ENCODE assay signal across 14 cellular contexts in the genomic region with DNA sequence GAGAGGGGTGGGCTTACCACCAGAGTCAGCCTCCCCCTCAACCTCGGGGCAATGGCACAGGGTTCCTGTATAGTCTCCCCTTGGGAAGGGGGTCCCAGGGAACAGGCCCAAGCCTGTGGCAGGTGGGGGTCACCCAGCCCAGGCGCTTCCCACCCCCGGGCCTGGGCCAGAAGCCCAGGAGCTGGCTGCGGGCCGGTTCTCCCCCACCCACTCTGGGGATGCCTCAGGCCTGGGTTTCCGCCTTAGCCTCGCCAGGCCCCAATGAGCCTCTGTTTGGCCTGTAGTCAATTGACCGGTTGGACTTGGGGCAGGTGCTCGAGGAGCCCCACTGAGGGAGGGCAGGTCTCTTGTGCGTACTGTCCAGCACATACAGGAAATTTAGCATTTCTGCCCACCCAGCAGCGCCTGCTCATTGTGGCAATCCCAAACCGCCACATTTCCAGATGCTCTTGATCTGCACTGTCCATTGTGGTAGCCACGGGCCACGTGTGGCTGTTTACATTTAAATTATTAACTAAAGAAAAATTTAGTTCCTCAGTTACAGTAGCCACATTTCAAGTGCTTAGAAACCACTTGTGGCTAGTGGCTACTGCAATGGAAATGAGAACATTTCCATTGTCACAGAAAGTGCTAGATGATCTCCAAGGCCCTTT. TPM values are rescaled to one million over a fixed set of nuclear protein-coding genes. Genes with fewer than 3 reads are reported as not detected.
A peak's percentile ranks its signal among the peaks of the same experiment; 100 is the strongest.
DNase-seq lines count a peak whose midpoint lies in the region; ATAC-seq, FAIRE-seq and TF ChIP-seq lines count a peak whose summit lies in the region.
"Had no signal": no experiment of that assay in that cellular context is flagged by ENCODE, and none has a peak within 500 bp of the region (broad histone marks: within the 10 kb centered on the region; RNA-seq: fewer than 3 reads in every experiment).

No MANE protein-coding gene starts in this region.

- H3K27me3 Mint-ChIP-seq in WTC11 (ENCODE audit: low read depth) = peaks cover 44% of the 10 kb centered on the region

- H3K4me1 ChIP-seq in right atrium auricular region = peaks cover 0 to 82% of the 10 kb centered on the region in 2 donors
- H3K4me1 ChIP-seq in gastrocnemius medialis = peaks cover 15 to 17% of the 10 kb centered on the region in 2 donors

- in situ Hi-C loops in gastrocnemius medialis (cut with MboI; ENCODE audit: low sequenced_read_pairs in 4 of 4) = loop anchor here (5.0 to 10.0 kb wide), 2 partner anchors 108 to 115 kb away; no protein-coding TSS in a partner anchor

- no peaks in the 10 kb centered on the region for H3K27me3 ChIP-seq in right atrium auricular region
- H3K27me3 ChIP-seq in gastrocnemius medialis = no peaks in the 10 kb centered on the region

- no peaks in the 10 kb centered on the region for H3K9me3 Mint-ChIP-seq in WTC11
- H3K9me3 Mint-ChIP-seq: activated CD4-positive, alpha-beta T cell treated with anti-CD3 and anti-CD28 coated beads, Interleukin-2, amount 10 ng/mL, durations not matched to agents 7 days and 5 days had no signal

- DNase-seq in AG10803 (ENCODE audit: low read depth) (peak; percentile 79), SW480 (ENCODE audit: low spot score) (peak; percentile 72), right atrium auricular region (ENCODE audit: low spot score) (no peak), gastrocnemius medialis (no peak), inferior parietal cortex (ENCODE audit: extremely low spot score) (no peak), WTC11 (ENCODE audit: low spot score) (no peak), D721Med (ENCODE audit: insufficient read length, low spot score) (no peak), GM19238 (ENCODE audit: insufficient read length, low spot score) (no peak)
- DNase-seq: activated CD4-positive, alpha-beta T cell treated with anti-CD3 and anti-CD28 coated beads, Interleukin-2, amount 10 ng/mL, durations not matched to agents 7 days and 5 days; C1 segment of cervical spinal cord; cerebellar nuclear complex; foreskin fibroblast; NCI-H510A; posterior cingulate gyrus had no signal

- no peaks in the 10 kb centered on the region for H3K9me3 ChIP-seq in right atrium auricular region
- no peaks in the 10 kb centered on the region for H3K9me3 ChIP-seq in gastrocnemius medialis

- no peak for FAIRE-seq in D721Med (lab: Jason Lieb, UNC)

- no peak for TF ChIP-seq CTCF in AG10803 (conservative IDR thresholded peaks at IDR 0.05; ENCODE audit: low read length)
- TF ChIP-seq CTCF in right atrium auricular region (IDR thresholded peaks at IDR 0.05) = no peak
- no peak for TF ChIP-seq CTCF in gastrocnemius medialis (IDR thresholded peaks at IDR 0.05 in 4 of 5, conservative IDR thresholded peaks at IDR 0.05 in 1 of 5)
- TF ChIP-seq CTCF in WTC11 (IDR thresholded peaks at IDR 0.05) = no peak
- TF ChIP-seq CTCF in D721Med (IDR thresholded peaks at IDR 0.05; ENCODE audit: insufficient read depth, missing control alignments) = no peak

- H3K36me3 ChIP-seq in right atrium auricular region (peaks cover 11% of the 10 kb centered on the region), gastrocnemius medialis (no peaks in the 10 kb centered on the region)

- ATAC-seq in gastrocnemius medialis = no peak
- no peak for ATAC-seq in WTC11

- no peaks in the 10 kb centered on the region for H3K36me3 Mint-ChIP-seq in WTC11

- TF ChIP-seq POLR2A in gastrocnemius medialis (IDR thresholded peaks at IDR 0.05) = no peak

- no peak overlapping the region for H3K27ac Mint-ChIP-seq in WTC11
- H3K27ac Mint-ChIP-seq: activated CD4-positive, alpha-beta T cell treated with anti-CD3 and anti-CD28 coated beads, Interleukin-2, amount 10 ng/mL, durations not matched to agents 7 days and 5 days had no signal

- CTCF ChIA-PET in WTC11 (lab: Charles Lee) = interaction anchor here (0.9 to 9.2 kb wide), 23 partner anchors 8 to 208 kb away, joined by 3 to 276 read pairs (median 13); partner anchors contain the start of genes NACC1 and TRMT1

- no peak overlapping the region for H3K4me3 Mint-ChIP-seq in WTC11
- H3K4me3 Mint-ChIP-seq: activated CD4-positive, alpha-beta T cell treated with anti-CD3 and anti-CD28 coated beads, Interleukin-2, amount 10 ng/mL, durations not matched to agents 7 days and 5 days had no signal

- peak overlapping the region; percentile 84 to 85 for H3K27ac ChIP-seq in right atrium auricular region
- H3K27ac ChIP-seq in gastrocnemius medialis = peak overlapping the region; percentile 66 to 78 (median 74)

- H3K4me1 Mint-ChIP-seq in WTC11 = peaks cover 39% of the 10 kb centered on the region

- POLR2A ChIA-PET in WTC11 (lab: Charles Lee) = no interaction called here

- H3K4me3 ChIP-seq in AG10803 (ENCODE audit: low read length) (no peak overlapping the region), right atrium auricular region (no peak overlapping the region), gastrocnemius medialis (no peak overlapping the region)

- intact Hi-C loops in gastrocnemius medialis (cut with DNase I; ENCODE audit: low total_unique reads) = loop anchor here (1.0 kb wide), 1 partner anchor 114 kb away; no protein-coding TSS in a partner anchor

TF ChIP-seq in WTC11, 78 proteins besides CTCF, POLR2A, EP300 and RAD21:
- TF ChIP-seq SMAD4 (CRISPR knock-in tag; IDR thresholded peaks at IDR 0.05) = no peak
- TF ChIP-seq ESRRA (CRISPR knock-in tag; IDR thresholded peaks at IDR 0.05; ENCODE audit: borderline replicate concordance) = no peak
- TF ChIP-seq, protein P1, sequence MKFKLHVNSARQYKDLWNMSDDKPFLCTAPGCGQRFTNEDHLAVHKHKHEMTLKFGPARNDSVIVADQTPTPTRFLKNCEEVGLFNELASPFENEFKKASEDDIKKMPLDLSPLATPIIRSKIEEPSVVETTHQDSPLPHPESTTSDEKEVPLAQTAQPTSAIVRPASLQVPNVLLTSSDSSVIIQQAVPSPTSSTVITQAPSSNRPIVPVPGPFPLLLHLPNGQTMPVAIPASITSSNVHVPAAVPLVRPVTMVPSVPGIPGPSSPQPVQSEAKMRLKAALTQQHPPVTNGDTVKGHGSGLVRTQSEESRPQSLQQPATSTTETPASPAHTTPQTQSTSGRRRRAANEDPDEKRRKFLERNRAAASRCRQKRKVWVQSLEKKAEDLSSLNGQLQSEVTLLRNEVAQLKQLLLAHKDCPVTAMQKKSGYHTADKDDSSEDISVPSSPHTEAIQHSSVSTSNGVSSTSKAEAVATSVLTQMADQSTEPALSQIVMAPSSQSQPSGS (CRISPR knock-in tag; IDR thresholded peaks at IDR 0.05; ENCODE audit: borderline replicate concordance, low read depth) = no peak
- TF ChIP-seq, protein P2, sequence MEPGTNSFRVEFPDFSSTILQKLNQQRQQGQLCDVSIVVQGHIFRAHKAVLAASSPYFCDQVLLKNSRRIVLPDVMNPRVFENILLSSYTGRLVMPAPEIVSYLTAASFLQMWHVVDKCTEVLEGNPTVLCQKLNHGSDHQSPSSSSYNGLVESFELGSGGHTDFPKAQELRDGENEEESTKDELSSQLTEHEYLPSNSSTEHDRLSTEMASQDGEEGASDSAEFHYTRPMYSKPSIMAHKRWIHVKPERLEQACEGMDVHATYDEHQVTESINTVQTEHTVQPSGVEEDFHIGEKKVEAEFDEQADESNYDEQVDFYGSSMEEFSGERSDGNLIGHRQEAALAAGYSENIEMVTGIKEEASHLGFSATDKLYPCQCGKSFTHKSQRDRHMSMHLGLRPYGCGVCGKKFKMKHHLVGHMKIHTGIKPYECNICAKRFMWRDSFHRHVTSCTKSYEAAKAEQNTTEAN (CRISPR knock-in tag; IDR thresholded peaks at IDR 0.05) = no peak
- TF ChIP-seq NR3C1 (CRISPR knock-in tag; conservative IDR thresholded peaks at IDR 0.05; ENCODE audit: low read depth) = no peak
- no peak for TF ChIP-seq SP1 (CRISPR knock-in tag; conservative IDR thresholded peaks at IDR 0.05)
- TF ChIP-seq TP53 (CRISPR knock-in tag; IDR thresholded peaks at IDR 0.05) = no peak
- TF ChIP-seq ZNF425 (CRISPR knock-in tag; conservative IDR thresholded peaks at IDR 0.05) = no peak
- no peak for TF ChIP-seq ZNF416 (CRISPR knock-in tag; IDR thresholded peaks at IDR 0.05)
- no peak for TF ChIP-seq ZNF219 (CRISPR knock-in tag; IDR thresholded peaks at IDR 0.05; ENCODE audit: borderline replicate concordance)
- TF ChIP-seq ZNF263 (CRISPR knock-in tag; IDR thresholded peaks at IDR 0.05; ENCODE audit: low read depth) = no peak
- TF ChIP-seq SMAD3 (CRISPR knock-in tag; IDR thresholded peaks at IDR 0.05; ENCODE audit: borderline replicate concordance) = no peak
- TF ChIP-seq SOX15 (CRISPR knock-in tag; IDR thresholded peaks at IDR 0.05) = no peak
- no peak for TF ChIP-seq MXD4 (CRISPR knock-in tag; IDR thresholded peaks at IDR 0.05; ENCODE audit: borderline replicate concordance)

RNA-seq across cellular contexts. Expression of gene LYL1, which starts 9.9 kb away (rescaled TPM):
- total RNA-seq in right atrium auricular region = 10 to 100 TPM; 10.2 to 15.3 TPM
- 1 to 10 TPM; 2.6 to 5.0 (median 3.1) TPM for total RNA-seq in gastrocnemius medialis
- total RNA-seq in WTC11 (2021) = 0.60 to 1.2 TPM (median 0.66 TPM) in 3 replicates

RNA-seq across cellular contexts. Expression of gene TRMT1, which starts 23.8 kb away (rescaled TPM):
- total RNA-seq in right atrium auricular region (10 to 100 TPM; 13.6 to 15.0 TPM), gastrocnemius medialis (10 to 100 TPM; 31.7 to 47.9 (median 45.0) TPM), WTC11 (2021) (84.0 to 106 TPM (median 86.0 TPM) in 3 replicates)

RNA-seq across cellular contexts. Expression of gene NACC1, which starts 25.3 kb away (rescaled TPM):
- total RNA-seq in right atrium auricular region (10 to 100 TPM; 25.4 to 27.3 TPM), gastrocnemius medialis (10 to 100 TPM; 36.3 to 81.3 (median 49.4) TPM), WTC11 (2021) (212 to 237 TPM (median 213 TPM) in 3 replicates)

RNA-seq across cellular contexts. Expression of gene STX10, which starts 57.4 kb away (rescaled TPM):
- total RNA-seq in right atrium auricular region = 10 to 100 TPM; 33.1 to 39.2 TPM
- 10 to 100 TPM; 16.5 to 40.7 (median 33.4) TPM for total RNA-seq in gastrocnemius medialis
- 53.7 to 56.9 TPM (median 54.6 TPM) in 3 replicates for total RNA-seq in WTC11 (2021)

RNA-seq across cellular contexts. Expression of gene IER2, which starts 57.5 kb away (rescaled TPM):
- total RNA-seq in right atrium auricular region = 100 to 1,000 TPM in 1 of 2 donors, 10 to 100 TPM in 1; 35.4 to 139 TPM
- total RNA-seq in gastrocnemius medialis = 10 to 100 TPM; 15.4 to 19.1 (median 16.7) TPM
- total RNA-seq in WTC11 (2021) = 138 to 154 TPM (median 150 TPM) in 3 replicates

Comparison
In these comparisons a context has a peak if more than half of its experiments do, and no peak if none do; other contexts are left out.
1. DNase-seq: peak in AG10803 (single experiment) and SW480 (single experiment); none in right atrium auricular region (single experiment), gastrocnemius medialis (0 of 2), inferior parietal cortex (single experiment), WTC11 (single experiment), D721Med (single experiment) and GM19238 (single experiment).